In the genomic region with DNA sequence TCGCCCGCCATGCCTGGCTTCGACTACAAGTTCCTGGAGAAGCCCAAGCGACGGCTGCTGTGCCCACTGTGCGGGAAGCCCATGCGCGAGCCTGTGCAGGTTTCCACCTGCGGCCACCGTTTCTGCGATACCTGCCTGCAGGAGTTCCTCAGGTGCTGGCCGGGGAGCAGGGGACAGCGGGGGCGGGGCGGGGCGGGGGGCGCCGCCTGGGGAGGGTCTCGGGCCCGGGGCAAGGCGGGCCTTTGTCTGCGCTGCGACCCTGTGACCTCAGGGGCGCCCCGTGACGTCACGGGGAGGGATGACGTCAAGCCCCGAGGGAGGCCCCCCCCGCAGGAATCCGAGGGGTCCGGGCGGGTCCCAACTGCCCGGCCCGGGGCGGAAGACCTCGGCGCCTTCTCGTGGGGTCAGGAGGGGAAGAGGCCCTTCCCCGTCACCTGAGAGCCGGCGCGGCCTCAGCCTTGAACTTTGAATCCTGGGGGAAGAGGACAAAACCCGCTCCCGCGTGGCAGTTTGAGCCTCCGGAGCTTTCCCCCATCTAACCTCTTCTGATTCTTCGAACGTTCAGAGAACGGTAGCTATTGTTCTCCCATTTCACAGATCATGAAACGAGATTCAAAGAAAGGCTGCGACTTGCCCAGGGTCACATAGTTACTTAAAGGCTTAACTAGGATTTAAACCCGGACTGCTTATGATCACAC, we compare ENCODE assay signal across 8 cellular contexts. TPM values are rescaled to one million over a fixed set of nuclear protein-coding genes. Genes with fewer than 3 reads are reported as not detected.
DNase-seq lines count a peak whose midpoint lies in the region; ATAC-seq, FAIRE-seq and TF ChIP-seq lines count a peak whose summit lies in the region.

No MANE protein-coding gene starts in this region.

- TF ChIP-seq POLR2A in tibial nerve (IDR thresholded peaks at IDR 0.05), result no peak
- no peak; the same call in 1 of the 2 replicates for TF ChIP-seq POLR2A in GM12891 (IDR thresholded peaks at IDR 0.05; ENCODE audit: low read depth, low read length)

- H3K4me1 Mint-ChIP-seq in activated T-cell treated with anti-CD3 and anti-CD28 coated beads, Interleukin-2, amount 50 U/mL, for 72 hours (ENCODE audit: low read depth), result peaks cover 77% of the 10 kb centered on the region
- H3K4me1 Mint-ChIP-seq in nephron progenitor cell, result peaks cover 37% of the 10 kb centered on the region

- ATAC-seq in activated T-cell treated with anti-CD3 and anti-CD28 coated beads, Interleukin-2, amount 50 U/mL, for 72 hours (replicated peaks in 1 of 2), result peak; percentile 39 to 41

- peak in 1 of 2 donors; percentile 63 for TF ChIP-seq EP300 in tibial nerve (IDR thresholded peaks at IDR 0.05)

- peaks cover 3 to 17% of the 10 kb centered on the region in 2 donors for H3K36me3 Mint-ChIP-seq in activated T-cell treated with anti-CD3 and anti-CD28 coated beads, Interleukin-2, amount 50 U/mL, for 72 hours (ENCODE audit: insufficient read depth in 2 of 2)
- peaks cover 13% of the 10 kb centered on the region for H3K36me3 Mint-ChIP-seq in nephron progenitor cell (ENCODE audit: low read depth)

- H3K9me3 Mint-ChIP-seq in activated T-cell treated with anti-CD3 and anti-CD28 coated beads, Interleukin-2, amount 50 U/mL, for 72 hours, result peaks cover 0 to 1% of the 10 kb centered on the region in 2 donors
- H3K9me3 Mint-ChIP-seq in nephron progenitor cell, result no peaks in the 10 kb centered on the region

- WGBS in tibial nerve, 2 donors, result 1% methylated on average over 14 to 47 of the region's 53 CpGs

- peak overlapping the region; percentile 72 for H3K4me3 ChIP-seq in HFF-Myc (replicated peaks; ENCODE audit: low read depth, low read length)
- H3K4me3 ChIP-seq in fibroblast of mammary gland (ENCODE audit: control insufficient read depth, low read depth, low read length), result peak overlapping the region; percentile 85
- H3K4me3 ChIP-seq in tibial nerve, result peak overlapping the region; percentile 63 to 89 (median 86)

- peak; percentile 63 for DNase-seq in Daoy (ENCODE audit: low read depth)
- DNase-seq in HFF-Myc (ENCODE audit: extremely low read depth, low read depth), result no peak
- DNase-seq in NCI-H82 (lab: John Stamatoyannopoulos, UW), result peak; percentile 77
- peak; percentile 49 to 63 for DNase-seq in activated T-cell treated with anti-CD3 and anti-CD28 coated beads, Interleukin-2, amount 50 U/mL, for 72 hours
- DNase-seq in fibroblast of mammary gland (ENCODE audit: low read depth), result peak; percentile 29
- DNase-seq in nephron progenitor cell, result peak; percentile 87
- peak in 1 of 2 donors; percentile 54 for DNase-seq in tibial nerve (ENCODE audit: low spot score in 2 of 2)
- no peak for DNase-seq in GM12891 (ENCODE audit: insufficient read length, low spot score)

- no peaks in the 10 kb centered on the region for H3K27me3 ChIP-seq in tibial nerve

- H3K27me3 Mint-ChIP-seq in activated T-cell treated with anti-CD3 and anti-CD28 coated beads, Interleukin-2, amount 50 U/mL, for 72 hours (ENCODE audit: low read depth), result no peaks in the 10 kb centered on the region
- H3K27me3 Mint-ChIP-seq in nephron progenitor cell (ENCODE audit: low read depth, poor library complexity), result no peaks in the 10 kb centered on the region

- FAIRE-seq in GM12891 (lab: Jason Lieb, UNC), result no peak

- TF ChIP-seq CTCF in HFF-Myc (IDR thresholded peaks at IDR 0.05; ENCODE audit: low read depth, low read length, missing control alignments), result no peak
- no peak for TF ChIP-seq CTCF in fibroblast of mammary gland (conservative IDR thresholded peaks at IDR 0.05; ENCODE audit: control insufficient read depth, insufficient read depth, low read depth, low read length)
- no peak for TF ChIP-seq CTCF in nephron progenitor cell (IDR thresholded peaks at IDR 0.05)
- no peak for TF ChIP-seq CTCF in tibial nerve (IDR thresholded peaks at IDR 0.05)

- peak overlapping the region; percentile 93 for H3K4me3 Mint-ChIP-seq in activated T-cell treated with anti-CD3 and anti-CD28 coated beads, Interleukin-2, amount 50 U/mL, for 72 hours
- H3K4me3 Mint-ChIP-seq in nephron progenitor cell, result peak overlapping the region; percentile 92

- peaks cover 0 to 71% (median 38%) of the 10 kb centered on the region in 4 donors for H3K4me1 ChIP-seq in tibial nerve

- peak overlapping the region; percentile 93 to 100 (median 98) for H3K27ac ChIP-seq in tibial nerve

- H3K36me3 ChIP-seq in tibial nerve, result peaks cover 0 to 23% (median 0%) of the 10 kb centered on the region in 3 donors

- no peaks in the 10 kb centered on the region for H3K9me3 ChIP-seq in tibial nerve

- peak overlapping the region; percentile 91 for H3K27ac Mint-ChIP-seq in activated T-cell treated with anti-CD3 and anti-CD28 coated beads, Interleukin-2, amount 50 U/mL, for 72 hours
- H3K27ac Mint-ChIP-seq in nephron progenitor cell, result peak overlapping the region; percentile 98

TF ChIP-seq in GM12891, 5 proteins besides CTCF, POLR2A, EP300 and RAD21:
- TF ChIP-seq SPI1 (IDR thresholded peaks at IDR 0.05; ENCODE audit: low read depth, low read length) (no peak), POU2F2 (IDR thresholded peaks at IDR 0.05; ENCODE audit: low read depth, low read length) (no peak), PAX5 (IDR thresholded peaks at IDR 0.05; ENCODE audit: insufficient read depth, low read length, severe bottlenecking) (no peak), TAF1 (IDR thresholded peaks at IDR 0.05; ENCODE audit: low read depth, low read length) (no peak), POLR2AphosphoS5 (IDR thresholded peaks at IDR 0.05; ENCODE audit: low read depth, low read length) (no peak)

RNA-seq across cellular contexts. Expression of a gene that starts 0.4 kb away (rescaled TPM):
- total RNA-seq in Daoy (2014; rRNA removed; shearing (Covaris generic)), result 20.4 and 23.7 TPM in 2 replicates
- total RNA-seq in activated T-cell treated with anti-CD3 and anti-CD28 coated beads, Interleukin-2, amount 50 U/mL, for 72 hours, result 100 to 1,000 TPM; 108 to 145 TPM
- 10 to 100 TPM; 18.4 to 42.8 (median 30.0) TPM for total RNA-seq in tibial nerve
- polyA plus RNA-seq in GM12891 (2012; ENCODE audit: low read depth, missing spikeins), result 99.4 TPM

RNA-seq across cellular contexts. Expression of a gene that starts 15.7 kb away (rescaled TPM):
- 2.9 and 10.2 TPM in 2 replicates for total RNA-seq in Daoy (2014; rRNA removed; shearing (Covaris generic))
- 10 to 100 TPM in 1 of 2 donors, 1 to 10 TPM in 1; 6.9 to 10.9 TPM for total RNA-seq in activated T-cell treated with anti-CD3 and anti-CD28 coated beads, Interleukin-2, amount 50 U/mL, for 72 hours
- total RNA-seq in tibial nerve, result 1 to 10 TPM; 2.8 to 6.0 (median 3.5) TPM
- polyA plus RNA-seq in GM12891 (2012; ENCODE audit: low read depth, missing spikeins), result 7.2 TPM

RNA-seq across cellular contexts. Expression of a gene that starts 18.2 kb away (rescaled TPM):
- 1.3 and 2.4 TPM in 2 replicates for total RNA-seq in Daoy (2014; rRNA removed; shearing (Covaris generic))
- 1 to 10 TPM; 5.2 to 9.0 TPM for total RNA-seq in activated T-cell treated with anti-CD3 and anti-CD28 coated beads, Interleukin-2, amount 50 U/mL, for 72 hours
- total RNA-seq in tibial nerve, result 1 to 10 TPM in 1 of 4 donors, under 1 TPM in 1, not detected in 2; 0.44 to 1.2 TPM
- 10.3 TPM for polyA plus RNA-seq in GM12891 (2012; ENCODE audit: low read depth, missing spikeins)

RNA-seq across cellular contexts. Expression of a gene that starts 24.5 kb away (rescaled TPM):
- 697 and 1,346 TPM in 2 replicates for total RNA-seq in Daoy (2014; rRNA removed; shearing (Covaris generic))
- 1,000 to 10,000 TPM; 2,006 to 2,174 TPM for total RNA-seq in activated T-cell treated with anti-CD3 and anti-CD28 coated beads, Interleukin-2, amount 50 U/mL, for 72 hours
- total RNA-seq in tibial nerve, result 100 to 1,000 TPM; 431 to 573 (median 517) TPM
- 3,809 TPM for polyA plus RNA-seq in GM12891 (2012; ENCODE audit: low read depth, missing spikeins)

RNA-seq across cellular contexts. Expression of a gene that starts 26.6 kb away (rescaled TPM):
- total RNA-seq in Daoy (2014; rRNA removed; shearing (Covaris generic)), result 243 and 290 TPM in 2 replicates
- 10 to 100 TPM; 10.4 to 17.3 TPM for total RNA-seq in activated T-cell treated with anti-CD3 and anti-CD28 coated beads, Interleukin-2, amount 50 U/mL, for 72 hours
- 100 to 1,000 TPM; 189 to 298 (median 196) TPM for total RNA-seq in tibial nerve
- polyA plus RNA-seq in GM12891 (2012; ENCODE audit: low read depth, missing spikeins), result 5.3 TPM

Comparison
In these comparisons a context has a peak if more than half of its experiments do, and no peak if none do; other contexts are left out.
1. DNase-seq: peak in Daoy (single experiment), NCI-H82 (single experiment), activated T-cell treated with anti-CD3 and anti-CD28 coated beads, Interleukin-2, amount 50 U/mL, for 72 hours (2 of 2), fibroblast of mammary gland (single experiment) and nephron progenitor cell (single experiment); none in HFF-Myc (single experiment) and GM12891 (single experiment).
2. Peak in every context shown above with its lines, with median percentiles within 50 percentile points of each other: H3K4me3 ChIP-seq.